14 cellular contexts compared by ENCODE assay signal in genomic region chr2:239466046-239466754, GRCh38.
DNase-seq lines count a peak whose midpoint lies in the region; ATAC-seq and TF ChIP-seq lines count a peak whose summit lies in the region.
"Had no signal": no experiment of that assay in that cellular context is flagged by ENCODE, and none has a peak within 500 bp of the region (broad histone marks: within the 10 kb centered on the region; RNA-seq: fewer than 3 reads in every experiment).

No MANE protein-coding gene starts in this region.

- peak; percentile 25 for DNase-seq in Right ventricle myocardium inferior (ENCODE audit: missing footprints)
- DNase-seq in left ventricle myocardium superior = no peak
- peak; percentile 35 for DNase-seq in ecto neural progenitor cell (ENCODE audit: low spot score)
- DNase-seq in vagina (ENCODE audit: extremely low spot score in 2 of 2) = peak; percentile 28 to 81
- no peak for DNase-seq in stimulated activated CD4-positive, alpha-beta T cell treated with anti-CD3 and anti-CD28 coated beads, Interleukin-2, amount 100 ng/mL, for 24 hours
- DNase-seq: NCI-H2107, NCI-H82 had no signal

- no peak overlapping the region for H3K9ac ChIP-seq in mucosa of rectum (ENCODE audit: low read depth in 1 of 2, low read length in 2 of 2)

- H3K36me3 ChIP-seq in mucosa of rectum (ENCODE audit: control insufficient read depth in 2 of 2, insufficient read depth in 2 of 2, low read length in 2 of 2) = no peaks in the 10 kb centered on the region
- H3K36me3 ChIP-seq in vagina = no peaks in the 10 kb centered on the region
- H3K36me3 ChIP-seq: ascending aorta, colonic mucosa, heart right ventricle had no signal

- no peaks in the 10 kb centered on the region for H3K4me1 ChIP-seq in mucosa of rectum (ENCODE audit: control insufficient read depth in 2 of 2, insufficient read depth in 2 of 2, low read length in 2 of 2)
- H3K4me1 ChIP-seq in vagina = peaks cover 30% of the 10 kb centered on the region
- H3K4me1 ChIP-seq: ascending aorta, colonic mucosa had no signal

- intact Hi-C loops in Right ventricle myocardium inferior (cut with DNase I) = no loop called here
- intact Hi-C loops in left ventricle myocardium superior (cut with micrococcal nuclease) = no loop called here
- intact Hi-C loops in vagina (cut with DNase I) = no loop called here

- H3K27ac ChIP-seq in mucosa of rectum (ENCODE audit: low read depth in 2 of 2, low read length in 2 of 2) = peak overlapping the region; percentile 23 to 39
- no peak overlapping the region for H3K27ac ChIP-seq in vagina
- H3K27ac ChIP-seq: colonic mucosa, VCaP had no signal

- H3K4me3 ChIP-seq in mucosa of rectum (ENCODE audit: low read length in 2 of 2) (no peak overlapping the region), vagina (no peak overlapping the region)
- H3K4me3 ChIP-seq: ascending aorta, colonic mucosa had no signal

- ATAC-seq in Right ventricle myocardium inferior (no peak), left ventricle myocardium superior (no peak), GM19452 (IDR thresholded peaks at IDR 0.05; ENCODE audit: unreplicated experiment) (no peak), HG02642 (IDR thresholded peaks at IDR 0.05; ENCODE audit: poor library complexity, unreplicated experiment) (no peak)

- H3K9me3 ChIP-seq in mucosa of rectum (ENCODE audit: control insufficient read depth in 2 of 2, low read length in 2 of 2) (no peaks in the 10 kb centered on the region), vagina (no peaks in the 10 kb centered on the region)
- H3K9me3 ChIP-seq: ascending aorta, colonic mucosa, heart right ventricle had no signal

- H3K27me3 ChIP-seq in mucosa of rectum (ENCODE audit: control insufficient read depth in 2 of 2, insufficient read depth in 2 of 2, low read length in 2 of 2) = no peaks in the 10 kb centered on the region
- no peaks in the 10 kb centered on the region for H3K27me3 ChIP-seq in vagina
- H3K27me3 ChIP-seq: ascending aorta, colonic mucosa had no signal

- TF ChIP-seq CTCF in vagina (IDR thresholded peaks at IDR 0.05) = no peak

- no peak for TF ChIP-seq POLR2A in vagina (IDR thresholded peaks at IDR 0.05)

Comparison
In these comparisons a context has a peak if more than half of its experiments do, and no peak if none do; other contexts are left out.
1. DNase-seq: peak in Right ventricle myocardium inferior (single experiment), ecto neural progenitor cell (single experiment) and vagina (2 of 2); none in left ventricle myocardium superior (single experiment) and stimulated activated CD4-positive, alpha-beta T cell treated with anti-CD3 and anti-CD28 coated beads, Interleukin-2, amount 100 ng/mL, for 24 hours (0 of 2).